In the genomic region with DNA sequence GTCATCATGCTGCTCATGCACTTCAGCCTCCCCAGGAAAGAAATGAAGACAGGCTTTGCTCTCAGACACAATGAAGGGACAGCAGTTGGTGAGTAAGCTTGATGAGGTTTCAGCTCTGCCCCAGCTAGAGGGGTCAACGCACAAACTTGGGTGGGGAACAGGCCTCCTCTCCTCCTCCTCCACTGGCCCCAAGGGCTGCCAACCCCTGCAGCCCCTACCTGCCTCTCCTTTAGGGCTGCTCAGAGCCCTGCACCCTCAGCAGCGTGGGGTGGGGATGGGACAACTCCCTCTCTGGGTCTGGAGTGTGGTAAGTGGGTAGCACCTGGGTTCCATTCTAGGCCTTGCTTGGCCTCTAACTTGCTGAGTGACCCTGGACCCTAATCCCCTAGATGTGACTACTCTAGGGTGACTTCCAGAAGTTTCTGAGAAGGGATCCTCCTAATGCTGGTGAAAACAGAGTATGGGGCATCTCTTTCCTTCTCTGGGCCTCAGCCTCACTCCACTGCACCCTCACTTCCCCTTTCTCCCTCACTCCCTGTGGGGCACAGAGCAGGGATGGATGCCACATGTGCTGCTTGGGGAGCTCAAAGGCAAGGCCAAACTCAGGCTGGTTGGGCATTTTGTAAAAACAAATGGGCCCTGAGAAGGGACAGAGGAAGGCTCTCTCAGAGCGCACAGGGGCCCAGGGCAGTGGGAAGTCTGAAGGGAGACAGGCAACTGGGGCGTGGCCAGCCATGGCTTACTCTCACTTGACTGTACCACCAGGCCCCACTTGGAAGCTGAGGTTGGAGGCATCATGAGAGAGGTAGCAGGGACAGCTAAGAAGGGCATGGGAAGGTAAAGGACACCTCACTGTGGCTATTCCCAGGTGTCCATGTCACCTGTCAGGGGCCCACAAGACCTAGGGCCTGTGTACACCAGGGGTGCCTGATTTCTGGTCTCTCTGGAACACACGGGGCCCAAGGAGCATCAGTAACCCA, we compare ENCODE assay signal across 13 cellular contexts.
A peak's percentile ranks its signal among the peaks of the same experiment; 100 is the strongest.
DNase-seq lines count a peak whose midpoint lies in the region; ATAC-seq and TF ChIP-seq lines count a peak whose summit lies in the region.
"Had no signal": no experiment of that assay in that cellular context is flagged by ENCODE, and none has a peak within 500 bp of the region (broad histone marks: within the 10 kb centered on the region; RNA-seq: fewer than 3 reads in every experiment).

No MANE protein-coding gene starts in this region.

- POLR2A ChIA-PET in activated B cell treated with CpG ODN at 0.5 μM for 24 hours (lab: Charles Lee): interaction anchor here (0.6 kb wide), 1 partner anchor 564 kb away, joined by 6 read pairs; the partner anchor contains the start of gene LYSMD4
- POLR2A ChIA-PET in CD4-positive, alpha-beta memory T cell (lab: Charles Lee; ENCODE audit: partially characterized antibody): no interaction called here

- H3K4me1 ChIP-seq in right lobe of liver: no peaks in the 10 kb centered on the region
- peaks cover 4% of the 10 kb centered on the region for H3K4me1 ChIP-seq in CD4-positive, alpha-beta memory T cell (ENCODE audit: insufficient read depth, low read length)
- H3K4me1 ChIP-seq: Caco-2 had no signal

- DNase-seq in activated B cell treated with CpG ODN at 0.5 μM for 24 hours (no peak), right lobe of liver (no peak), substantia nigra (lab: John Stamatoyannopoulos, UW) (no peak), T-helper 9 cell (no peak)
- DNase-seq in CD4-positive, alpha-beta memory T cell: no peak
- DNase-seq: activated naive CD8-positive, alpha-beta T cell treated with anti-CD3 and anti-CD28 coated beads for 36 hours; Caco-2; endodermal cell; naive B cell; NCI-H1048; NCI-H510A treated with DMSO at 0.1 percent for 48 hours had no signal

- intact Hi-C loops in activated B cell treated with CpG ODN at 0.5 μM for 24 hours (cut with micrococcal nuclease): no loop called here
- intact Hi-C loops in right lobe of liver (cut with DNase I): no loop called here
- intact Hi-C loops in CD4-positive, alpha-beta memory T cell (cut with micrococcal nuclease): no loop called here

- H3K4me3 ChIP-seq in right lobe of liver: no peak overlapping the region
- H3K4me3 ChIP-seq in CD4-positive, alpha-beta memory T cell (ENCODE audit: low read length in 2 of 2): no peak overlapping the region

- H3K27me3 Mint-ChIP-seq in activated B cell treated with CpG ODN at 0.5 μM for 24 hours: no peaks in the 10 kb centered on the region
- H3K27me3 Mint-ChIP-seq in CD4-positive, alpha-beta memory T cell: no peaks in the 10 kb centered on the region
- H3K27me3 Mint-ChIP-seq: activated naive CD8-positive, alpha-beta T cell treated with anti-CD3 and anti-CD28 coated beads for 36 hours; naive B cell had no signal

- H3K36me3 Mint-ChIP-seq in activated B cell treated with CpG ODN at 0.5 μM for 24 hours (ENCODE audit: low read depth): no peaks in the 10 kb centered on the region
- H3K36me3 Mint-ChIP-seq in CD4-positive, alpha-beta memory T cell: no peaks in the 10 kb centered on the region
- H3K36me3 Mint-ChIP-seq: activated naive CD8-positive, alpha-beta T cell treated with anti-CD3 and anti-CD28 coated beads for 36 hours; naive B cell had no signal

- TF ChIP-seq CTCF in activated B cell treated with CpG ODN at 0.5 μM for 24 hours (IDR thresholded peaks at IDR 0.05) (no peak), right lobe of liver (IDR thresholded peaks at IDR 0.05) (no peak)

- H3K4me3 Mint-ChIP-seq in activated B cell treated with CpG ODN at 0.5 μM for 24 hours: no peak overlapping the region
- no peak overlapping the region for H3K4me3 Mint-ChIP-seq in CD4-positive, alpha-beta memory T cell
- H3K4me3 Mint-ChIP-seq: activated naive CD8-positive, alpha-beta T cell treated with anti-CD3 and anti-CD28 coated beads for 36 hours; endodermal cell; naive B cell had no signal

- no peaks in the 10 kb centered on the region for H3K9me3 Mint-ChIP-seq in activated B cell treated with CpG ODN at 0.5 μM for 24 hours
- H3K9me3 Mint-ChIP-seq in CD4-positive, alpha-beta memory T cell: no peaks in the 10 kb centered on the region
- H3K9me3 Mint-ChIP-seq: activated naive CD8-positive, alpha-beta T cell treated with anti-CD3 and anti-CD28 coated beads for 36 hours; endodermal cell; naive B cell had no signal

- no peak overlapping the region for H3K27ac Mint-ChIP-seq in activated B cell treated with CpG ODN at 0.5 μM for 24 hours
- no peak overlapping the region for H3K27ac Mint-ChIP-seq in CD4-positive, alpha-beta memory T cell
- H3K27ac Mint-ChIP-seq: activated naive CD8-positive, alpha-beta T cell treated with anti-CD3 and anti-CD28 coated beads for 36 hours; endodermal cell had no signal

- H3K36me3 ChIP-seq in right lobe of liver: peaks cover 0 to 13% (median under 1%) of the 10 kb centered on the region in 4 donors
- H3K36me3 ChIP-seq in CD4-positive, alpha-beta memory T cell (ENCODE audit: insufficient read depth, low read length): no peaks in the 10 kb centered on the region

- CTCF ChIA-PET in activated B cell treated with CpG ODN at 0.5 μM for 24 hours (lab: Charles Lee): interaction anchor here (1.3 kb wide), 1 partner anchor 40 kb away, joined by 3 read pairs; no protein-coding TSS in a partner anchor
- CTCF ChIA-PET in CD4-positive, alpha-beta memory T cell (lab: Charles Lee; ENCODE audit: partially characterized antibody): no interaction called here

- TF ChIP-seq POLR2A in right lobe of liver (IDR thresholded peaks at IDR 0.05): no peak

- peak; percentile 41 for ATAC-seq in HG03432 (IDR thresholded peaks at IDR 0.05; ENCODE audit: unreplicated experiment)
- peak; percentile 49 for ATAC-seq in activated B cell treated with CpG ODN at 0.5 μM for 24 hours (ENCODE audit: low read depth)
- ATAC-seq in right lobe of liver: peak in 1 of 4 donors; percentile 8
- ATAC-seq in HG02852 (IDR thresholded peaks at IDR 0.05; ENCODE audit: unreplicated experiment): no peak

- peaks cover 20% of the 10 kb centered on the region for H3K4me1 Mint-ChIP-seq in activated B cell treated with CpG ODN at 0.5 μM for 24 hours
- H3K4me1 Mint-ChIP-seq in CD4-positive, alpha-beta memory T cell: peaks cover 0 to 9% (median 3%) of the 10 kb centered on the region in 4 donors

- H3K27ac ChIP-seq in right lobe of liver (peak overlapping the region; percentile 45 to 47 (median 47)), substantia nigra (ENCODE audit: low read depth, low read length, poor library complexity, severe bottlenecking) (peak overlapping the region; percentile 36)
- H3K27ac ChIP-seq in CD4-positive, alpha-beta memory T cell (ENCODE audit: low read depth, low read length): no peak overlapping the region

- WGBS in right lobe of liver (ENCODE audit: insufficient coverage, low coverage, low lambda C conversion rate, missing lambda C conversion rate): 94% methylated on average over 2 of the region's 5 CpGs

- H3K27me3 ChIP-seq in right lobe of liver: no peaks in the 10 kb centered on the region
- no peaks in the 10 kb centered on the region for H3K27me3 ChIP-seq in CD4-positive, alpha-beta memory T cell (ENCODE audit: insufficient read depth, low read length)

- H3K9me3 ChIP-seq in right lobe of liver: no peaks in the 10 kb centered on the region
- no peaks in the 10 kb centered on the region for H3K9me3 ChIP-seq in CD4-positive, alpha-beta memory T cell (ENCODE audit: control insufficient read depth in 1 of 2, low read length in 2 of 2)
- H3K9me3 ChIP-seq: Caco-2 had no signal
